26 cellular contexts compared by ENCODE assay signal in genomic region chr9:130101963-130102362, GRCh38. TPM values are rescaled to one million over a fixed set of nuclear protein-coding genes. Genes with fewer than 3 reads are reported as not detected.
DNase-seq lines count a peak whose midpoint lies in the region; ATAC-seq and TF ChIP-seq lines count a peak whose summit lies in the region.
"Had no signal": no experiment of that assay in that cellular context is flagged by ENCODE, and none has a peak within 500 bp of the region (broad histone marks: within the 10 kb centered on the region; RNA-seq: fewer than 3 reads in every experiment).

No MANE protein-coding gene starts in this region.

- intact Hi-C loops in Right ventricle myocardium inferior (cut with DNase I), result loop anchor here (10.0 kb wide), 1 partner anchor 583 kb away; no protein-coding TSS in a partner anchor
- intact Hi-C loops in cardiac septum (cut with DNase I), result no loop called here
- intact Hi-C loops in left ventricle myocardium superior (cut with micrococcal nuclease), result no loop called here

- H3K36me3 Mint-ChIP-seq in neural crest cell (ENCODE audit: low read depth), result peaks cover 5% of the 10 kb centered on the region

- TF ChIP-seq CTCF in neural crest cell (conservative IDR thresholded peaks at IDR 0.05), result no peak

- peaks cover 6% of the 10 kb centered on the region for H3K4me1 Mint-ChIP-seq in neural crest cell

- ATAC-seq in Right ventricle myocardium inferior (peak; percentile 80), left ventricle myocardium superior (peak; percentile 87), HG02610 (IDR thresholded peaks at IDR 0.05; ENCODE audit: unreplicated experiment) (no peak), HG03097 (IDR thresholded peaks at IDR 0.05; ENCODE audit: low FRiP score, unreplicated experiment) (no peak), GM19452 (IDR thresholded peaks at IDR 0.05; ENCODE audit: unreplicated experiment) (no peak)
- ATAC-seq: GM12878 had no signal

- H3K27me3 Mint-ChIP-seq in neural crest cell (ENCODE audit: low read depth), result no peaks in the 10 kb centered on the region
- H3K27me3 Mint-ChIP-seq: CD4-positive, alpha-beta memory T cell had no signal

- no peak overlapping the region for H3K4me3 Mint-ChIP-seq in neural crest cell
- H3K4me3 Mint-ChIP-seq: CD4-positive, alpha-beta memory T cell; H9; HFFc6 had no signal

- no peaks in the 10 kb centered on the region for H3K9me3 Mint-ChIP-seq in neural crest cell
- H3K9me3 Mint-ChIP-seq: CD4-positive, alpha-beta memory T cell; H9; HFFc6 had no signal

- H3K27ac Mint-ChIP-seq in neural crest cell (ENCODE audit: unreplicated experiment), result peak overlapping the region; percentile 20
- H3K27ac Mint-ChIP-seq: CD4-positive, alpha-beta memory T cell; HFFc6 had no signal

- DNase-seq in Right ventricle myocardium inferior (ENCODE audit: missing footprints) (no peak), cardiac septum (ENCODE audit: low spot score) (no peak), left ventricle myocardium superior (no peak), neural crest cell (ENCODE audit: low read depth, low spot score) (no peak), NCI-H1417 (lab: John Stamatoyannopoulos, UW) (no peak)
- DNase-seq: ACHN; Caco-2; CD4-positive, alpha-beta memory T cell; DMS 273 treated with DMSO at 0.1 percent for 48 hours; DMS79 treated with DMSO at 0.1 percent for 48 hours; GM23248; H9; HFFc6; KBM-7; MM.1S; NCI-H1048; NCI-H1436; NCI-H187 treated with DMSO at 0.1 percent for 48 hours; NCI-H2107; NCI-H446 treated with DMSO at 0.1 percent for 48 hours; NCI-H526 treated with DMSO at 0.1 percent for 48 hours; OCI-M1 had no signal

RNA-seq across cellular contexts. Expression of gene GPR107, which starts 48.3 kb away (rescaled TPM):
- total RNA-seq in Right ventricle myocardium inferior (21.8 TPM), cardiac septum (23.7 TPM), left ventricle myocardium superior (21.1 TPM), neural crest cell (42.8 and 43.8 TPM in 2 replicates)

RNA-seq across cellular contexts. Expression of gene FNBP1, which starts 59.0 kb away (rescaled TPM):
- total RNA-seq in Right ventricle myocardium inferior (24.2 TPM), cardiac septum (22.6 TPM), left ventricle myocardium superior (23.7 TPM), neural crest cell (47.3 and 48.4 TPM in 2 replicates)

Comparison
In these comparisons a context has a peak if more than half of its experiments do, and no peak if none do; other contexts are left out.
1. ATAC-seq: peak in Right ventricle myocardium inferior (single experiment) and left ventricle myocardium superior (single experiment); none in HG02610 (single experiment), HG03097 (single experiment) and GM19452 (single experiment).